ENCODE assay signal across 28 cellular contexts in the genomic region with DNA sequence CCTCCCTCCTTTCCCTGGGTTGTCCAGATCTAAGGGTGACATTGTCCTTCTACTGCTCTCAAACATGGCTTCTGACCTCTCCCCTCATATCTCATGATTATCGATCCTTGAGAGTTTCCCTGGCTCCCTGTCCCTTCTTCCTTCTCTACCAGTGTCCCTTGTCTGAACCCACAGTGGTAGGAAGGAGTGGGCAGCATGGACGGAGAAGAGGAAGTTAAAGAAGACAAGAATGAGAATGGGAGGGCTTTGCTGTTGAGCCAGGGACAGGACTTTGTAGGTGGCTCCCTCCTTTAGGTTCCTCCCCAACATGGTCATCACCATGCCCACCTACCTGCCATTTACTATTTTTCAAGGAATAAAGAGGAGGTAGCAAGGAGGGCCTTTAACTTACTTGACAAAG.
"Had no signal": no experiment of that assay in that cellular context is flagged by ENCODE, and none has a peak within 500 bp of the region (broad histone marks: within the 10 kb centered on the region; RNA-seq: fewer than 3 reads in every experiment).

No MANE protein-coding gene starts in this region.

- H3K36me3 Mint-ChIP-seq: natural killer cell; stimulated activated effector memory CD8-positive, alpha-beta T cell treated with anti-CD3 and anti-CD28 coated beads, Interleukin-12 subunit alpha, Interleukin-12 subunit beta, amount 100 ng/mL, for 72 hours had no signal

- H3K4me1 Mint-ChIP-seq: natural killer cell; nephron; stimulated activated effector memory CD8-positive, alpha-beta T cell treated with anti-CD3 and anti-CD28 coated beads, Interleukin-12 subunit alpha, Interleukin-12 subunit beta, amount 100 ng/mL, for 72 hours; stimulated activated naive CD8-positive, alpha-beta T cell treated with anti-CD3 and anti-CD28 coated beads, Interleukin-15, amount 100 ng/mL, for 72 hours had no signal

- DNase-seq: naive thymus-derived CD4-positive, alpha-beta T cell; natural killer cell; occipital lobe; ovary; posterior cingulate gyrus; psoas muscle; right cardiac atrium; right lobe of liver; sigmoid colon; small intestine; stimulated activated CD4-positive, alpha-beta T cell treated with anti-CD3 and anti-CD28 coated beads, Interleukin-15, amount 100 ng/mL, for 24 hours; stimulated activated CD4-positive, alpha-beta T cell treated with anti-CD3 and anti-CD28 coated beads, Interleukin-2, amount 100 ng/mL, for 24 hours; stimulated activated CD4-positive, alpha-beta T cell treated with anti-CD3 and anti-CD28 coated beads, Interleukin-2, amount 100 ng/mL, for 48 hours; stimulated activated CD4-positive, alpha-beta T cell treated with anti-CD3 and anti-CD28 coated beads, Interleukin-4, amount 100 ng/mL, for 24 hours; stimulated activated naive CD4-positive, alpha-beta T cell; stimulated activated naive CD8-positive, alpha-beta T cell treated with anti-CD3 and anti-CD28 coated beads, Interleukin-15, amount 100 ng/mL, for 72 hours; stimulated activated naive CD8-positive, alpha-beta T cell treated with anti-CD3 and anti-CD28 coated beads, Interleukin-15, Interleukin-2, amounts not matched to agents 100 U/mL and 50 U/mL, for 24 hours; substantia nigra; testis; tibial artery; transverse colon had no signal

- H3K36me3 ChIP-seq: ovary, right lobe of liver, sigmoid colon, suprapubic skin, tibial artery, transverse colon, vagina had no signal

- H3K27me3 Mint-ChIP-seq: naive thymus-derived CD4-positive, alpha-beta T cell; progenitor cell of endocrine pancreas; stimulated activated naive CD8-positive, alpha-beta T cell treated with anti-CD3 and anti-CD28 coated beads, Interleukin-15, amount 100 ng/mL, for 72 hours; type B pancreatic cell had no signal

- H3K27me3 ChIP-seq: ovary, right lobe of liver, sigmoid colon, suprapubic skin, testis, tibial artery, transverse colon, vagina had no signal

- H3K27ac ChIP-seq: ovary, parathyroid adenoma, psoas muscle, right lobe of liver, sigmoid colon, suprapubic skin, testis, tibial artery, transverse colon, vagina had no signal

- H3K4me1 ChIP-seq: parathyroid adenoma, psoas muscle, right lobe of liver, sigmoid colon, suprapubic skin, testis, tibial artery, transverse colon, vagina had no signal

- H3K9me3 ChIP-seq: ovary, right lobe of liver, suprapubic skin, testis, vagina had no signal

- H3K4me3 ChIP-seq: ovary, psoas muscle, right lobe of liver, sigmoid colon, suprapubic skin, testis, tibial artery, transverse colon, vagina had no signal

- ATAC-seq: naive thymus-derived CD4-positive, alpha-beta T cell; natural killer cell; psoas muscle; right cardiac atrium; right lobe of liver; stimulated activated effector memory CD8-positive, alpha-beta T cell treated with anti-CD3 and anti-CD28 coated beads, Interleukin-12 subunit alpha, Interleukin-12 subunit beta, amount 100 ng/mL, for 72 hours; stimulated activated naive CD8-positive, alpha-beta T cell treated with anti-CD3 and anti-CD28 coated beads, Interleukin-15, amount 100 ng/mL, for 72 hours; stimulated activated naive CD8-positive, alpha-beta T cell treated with anti-CD3 and anti-CD28 coated beads, Interleukin-15, Interleukin-2, amounts not matched to agents 100 U/mL and 50 U/mL, for 24 hours had no signal

- H3K4me3 Mint-ChIP-seq: naive thymus-derived CD4-positive, alpha-beta T cell; natural killer cell; nephron; stimulated activated effector memory CD8-positive, alpha-beta T cell treated with anti-CD3 and anti-CD28 coated beads, Interleukin-12 subunit alpha, Interleukin-12 subunit beta, amount 100 ng/mL, for 72 hours; stimulated activated naive CD8-positive, alpha-beta T cell treated with anti-CD3 and anti-CD28 coated beads, Interleukin-15, amount 100 ng/mL, for 72 hours; type B pancreatic cell had no signal

- H3K27ac Mint-ChIP-seq: naive thymus-derived CD4-positive, alpha-beta T cell; natural killer cell; nephron; stimulated activated effector memory CD8-positive, alpha-beta T cell treated with anti-CD3 and anti-CD28 coated beads, Interleukin-12 subunit alpha, Interleukin-12 subunit beta, amount 100 ng/mL, for 72 hours; stimulated activated naive CD8-positive, alpha-beta T cell treated with anti-CD3 and anti-CD28 coated beads, Interleukin-15, amount 100 ng/mL, for 72 hours; type B pancreatic cell had no signal
